ENCODE assay signal across 1 cellular context in the genomic region with DNA sequence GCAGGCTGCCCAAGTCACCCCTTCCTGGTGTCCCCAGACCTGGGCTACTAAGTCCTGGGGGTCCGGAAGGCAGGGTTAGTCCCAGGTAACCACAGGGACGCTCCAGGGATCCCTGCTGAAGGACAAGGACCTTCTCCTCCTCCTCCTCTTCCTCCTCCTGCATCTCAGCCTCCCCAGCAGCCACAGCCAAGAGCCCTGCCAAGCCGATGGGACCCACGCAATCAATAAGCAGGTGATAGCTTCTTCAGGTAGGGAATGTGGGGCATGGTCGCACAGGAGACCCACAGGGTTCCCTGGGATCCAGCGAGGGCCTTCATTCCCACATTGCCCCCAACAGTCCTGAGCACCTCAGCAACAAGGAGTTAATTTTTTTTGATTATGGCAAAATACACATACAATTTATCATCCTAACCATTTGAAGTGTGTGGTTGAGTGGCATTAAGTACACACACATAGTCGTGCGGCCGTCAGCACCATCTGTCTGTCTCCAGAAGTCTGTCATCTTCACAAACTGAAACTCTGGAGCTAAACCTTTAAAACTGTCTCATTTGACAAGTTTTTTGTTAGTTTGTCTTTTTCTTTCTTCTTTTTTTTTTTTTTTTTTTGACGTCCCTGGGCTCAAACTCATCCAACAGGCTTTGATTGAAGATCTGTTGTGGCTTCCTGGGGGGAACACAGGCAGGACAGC.
A peak's percentile ranks its signal among the peaks of the same experiment; 100 is the strongest.
TF ChIP-seq lines count a peak whose summit lies in the region.

No MANE protein-coding gene starts in this region.

TF ChIP-seq in HEK293, 187 proteins besides CTCF, POLR2A, EP300 and RAD21 (continued from another document):
- TF ChIP-seq, protein P1, sequence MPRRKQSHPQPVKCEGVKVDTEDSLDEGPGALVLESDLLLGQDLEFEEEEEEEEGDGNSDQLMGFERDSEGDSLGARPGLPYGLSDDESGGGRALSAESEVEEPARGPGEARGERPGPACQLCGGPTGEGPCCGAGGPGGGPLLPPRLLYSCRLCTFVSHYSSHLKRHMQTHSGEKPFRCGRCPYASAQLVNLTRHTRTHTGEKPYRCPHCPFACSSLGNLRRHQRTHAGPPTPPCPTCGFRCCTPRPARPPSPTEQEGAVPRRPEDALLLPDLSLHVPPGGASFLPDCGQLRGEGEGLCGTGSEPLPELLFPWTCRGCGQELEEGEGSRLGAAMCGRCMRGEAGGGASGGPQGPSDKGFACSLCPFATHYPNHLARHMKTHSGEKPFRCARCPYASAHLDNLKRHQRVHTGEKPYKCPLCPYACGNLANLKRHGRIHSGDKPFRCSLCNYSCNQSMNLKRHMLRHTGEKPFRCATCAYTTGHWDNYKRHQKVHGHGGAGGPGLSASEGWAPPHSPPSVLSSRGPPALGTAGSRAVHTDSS (tag by site-specific recombination; IDR thresholded peaks at IDR 0.05): peak; percentile 64; the same call in 1 of the 2 replicates
